ENCODE assay signal across 20 cellular contexts in the genomic region with DNA sequence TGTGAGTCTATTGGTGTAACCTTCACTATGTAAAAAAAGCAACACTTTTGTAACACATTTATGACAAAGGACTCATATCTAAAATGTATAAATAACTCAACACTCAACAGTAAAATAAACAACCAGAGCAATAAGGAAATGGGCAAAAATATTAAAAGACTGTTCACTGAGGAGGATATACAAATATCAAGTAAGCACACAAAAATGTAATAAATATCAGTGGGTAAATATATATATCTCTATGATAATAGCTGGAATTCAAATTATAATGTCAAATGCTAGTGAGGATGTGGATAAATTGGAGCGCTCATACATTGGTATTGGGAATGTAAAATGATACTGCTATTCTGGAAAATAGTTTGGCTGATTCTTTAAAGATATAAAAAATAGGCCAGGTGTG. TPM values are rescaled to one million over a fixed set of nuclear protein-coding genes. Genes with fewer than 3 reads are reported as not detected.
DNase-seq lines count a peak whose midpoint lies in the region; ATAC-seq lines count a peak whose summit lies in the region.
"Had no signal": no experiment of that assay in that cellular context is flagged by ENCODE, and none has a peak within 500 bp of the region (broad histone marks: within the 10 kb centered on the region; RNA-seq: fewer than 3 reads in every experiment).

No MANE protein-coding gene starts in this region.

- no peak overlapping the region for H3K4me3 Mint-ChIP-seq in naive B cell
- H3K4me3 Mint-ChIP-seq: B cell; CD14-positive monocyte; CD4-positive, alpha-beta T cell; CD8-positive, alpha-beta memory T cell; HFFc6 had no signal

- peaks cover 0 to 3% (median 0%) of the 10 kb centered on the region in 7 donors for H3K9me3 Mint-ChIP-seq in naive B cell
- H3K9me3 Mint-ChIP-seq: CD4-positive, alpha-beta T cell; CD8-positive, alpha-beta memory T cell; HFFc6 had no signal

- ATAC-seq in naive B cell (ENCODE audit: low read depth in 2 of 2) = no peak
- ATAC-seq in GM21576 (IDR thresholded peaks at IDR 0.05; ENCODE audit: unreplicated experiment) = no peak

- H3K27ac Mint-ChIP-seq in naive B cell = peak overlapping the region in 5 of 6 donors; percentile 22 to 84 (median 78)
- H3K27ac Mint-ChIP-seq: CD4-positive, alpha-beta T cell; CD8-positive, alpha-beta memory T cell; HFFc6 had no signal

- no peaks in the 10 kb centered on the region for H3K9me3 ChIP-seq in SK-N-MC (ENCODE audit: low read depth, low read length)
- H3K9me3 ChIP-seq: HAP-1 had no signal

- no peaks in the 10 kb centered on the region for H3K27me3 Mint-ChIP-seq in naive B cell
- H3K27me3 Mint-ChIP-seq: B cell; CD4-positive, alpha-beta T cell had no signal

- H3K27ac ChIP-seq in SK-N-MC = peak overlapping the region; percentile 99
- H3K27ac ChIP-seq: BLaER1 had no signal

- peaks cover 45 to 61% (median 58%) of the 10 kb centered on the region in 3 donors for H3K4me1 Mint-ChIP-seq in naive B cell
- H3K4me1 Mint-ChIP-seq: CD8-positive, alpha-beta memory T cell had no signal

- peaks cover 21% of the 10 kb centered on the region in 2 donors for H3K36me3 Mint-ChIP-seq in naive B cell
- H3K36me3 Mint-ChIP-seq: CD8-positive, alpha-beta memory T cell had no signal

- H3K4me3 ChIP-seq in SK-N-MC = peak overlapping the region; percentile 61
- H3K4me3 ChIP-seq: BLaER1, HAP-1 had no signal

- peak overlapping the region; percentile 60 for H3K9ac ChIP-seq in SK-N-MC (ENCODE audit: insufficient read length)
- H3K9ac ChIP-seq: BLaER1 had no signal

- peak; percentile 59 for DNase-seq in DMS53 (lab: John Stamatoyannopoulos, UW)
- DNase-seq in LoVo (ENCODE audit: low spot score) = peak; percentile 41
- DNase-seq in SK-N-MC (ENCODE audit: low read depth, low spot score) = no peak
- no peak for DNase-seq in naive B cell
- no peak for DNase-seq in NOMO-1 (lab: John Stamatoyannopoulos, UW; ENCODE audit: unreplicated experiment in 2 of 2)
- DNase-seq in RPMI8226 = no peak
- no peak for DNase-seq in NCI-H1694 (lab: John Stamatoyannopoulos, UW)
- DNase-seq: CD4-positive, alpha-beta T cell; CD8-positive, alpha-beta memory T cell; DMS 273 treated with DMSO at 0.1 percent for 48 hours; DMS79; EL; GF-D8; GOT3; HFFc6 had no signal

- H3K36me3 ChIP-seq in SK-N-MC (ENCODE audit: insufficient read depth, low read length) = no peaks in the 10 kb centered on the region; the same call in 1 of the 2 replicates

RNA-seq across cellular contexts. Expression of gene HDAC9, which starts 53.0 kb away (rescaled TPM):
- polyA plus RNA-seq in naive B cell (ENCODE audit: low read depth in 6 of 6) = 100 to 1,000 TPM in 4 of 6 donors, 10 to 100 TPM in 2; 86.5 to 123 (median 108) TPM

Comparison
In these comparisons a context has a peak if more than half of its experiments do, and no peak if none do; other contexts are left out.
1. DNase-seq: peak in DMS53 (single experiment) and LoVo (single experiment); none in SK-N-MC (single experiment), naive B cell (single experiment), NOMO-1 (0 of 2), RPMI8226 (single experiment) and NCI-H1694 (single experiment).